Comparison of ENCODE assay signal across 32 cellular contexts in genomic region chr11:1600626-1601025, GRCh38. TPM values are rescaled to one million over a fixed set of nuclear protein-coding genes. Genes with fewer than 3 reads are reported as not detected.
"Had no signal": no experiment of that assay in that cellular context is flagged by ENCODE, and none has a peak within 500 bp of the region (broad histone marks: within the 10 kb centered on the region; RNA-seq: fewer than 3 reads in every experiment).

No MANE protein-coding gene starts in this region.

- H3K36me3 Mint-ChIP-seq: activated naive CD4-positive, alpha-beta T cell treated with anti-CD3 and anti-CD28 coated beads, Interleukin-2, amount 50 U/mL, for 24 hours; activated naive CD8-positive, alpha-beta T cell treated with anti-CD3 and anti-CD28 coated beads, Interleukin-2, amount 10 ng/mL, durations not matched to agents 7 days and 5 days had no signal

- H3K27ac ChIP-seq: ascending aorta, cardiac muscle cell, SJCRH30, SK-N-MC had no signal

- H3K4me3 Mint-ChIP-seq: activated CD4-positive, alpha-beta T cell treated with anti-CD3 and anti-CD28 coated beads, Interleukin-2, amount 10 ng/mL, durations not matched to agents 24 days and 14 days; activated CD8-positive, alpha-beta T cell treated with anti-CD3 and anti-CD28 coated beads for 36 hours; activated naive CD4-positive, alpha-beta T cell treated with anti-CD3 and anti-CD28 coated beads, Interleukin-2, amount 50 U/mL, for 24 hours; activated naive CD8-positive, alpha-beta T cell treated with anti-CD3 and anti-CD28 coated beads, Interleukin-2, amount 10 ng/mL, durations not matched to agents 7 days and 5 days; T-helper 1 cell treated with Interleukin-12 subunit alpha and Interleukin-12 subunit beta and Interleukin-4 antibody, amounts not matched to agents 30 μg/mL and 1 μg/mL, for 36 hours; T-helper 2 cell treated with Interferon-gamma antibody and Interleukin-4, amounts not matched to agents 5 μg/mL and 100 μg/mL, for 36 hours had no signal

- H3K4me1 ChIP-seq: ascending aorta, SJCRH30 had no signal

- ATAC-seq: activated CD8-positive, alpha-beta T cell treated with anti-CD3 and anti-CD28 coated beads for 36 hours; Panc1 had no signal

- H3K9me3 Mint-ChIP-seq: activated CD4-positive, alpha-beta T cell treated with anti-CD3 and anti-CD28 coated beads, Interleukin-2, amount 10 ng/mL, durations not matched to agents 24 days and 14 days; activated CD8-positive, alpha-beta T cell treated with anti-CD3 and anti-CD28 coated beads for 36 hours; activated naive CD4-positive, alpha-beta T cell treated with anti-CD3 and anti-CD28 coated beads, Interleukin-2, amount 50 U/mL, for 24 hours; activated naive CD8-positive, alpha-beta T cell treated with anti-CD3 and anti-CD28 coated beads, Interleukin-2, amount 10 ng/mL, durations not matched to agents 7 days and 5 days; activated T-helper 2 cell treated with anti-CD3 and anti-CD28 coated beads, Interferon-gamma antibody, Interleukin-2, Interleukin-4, amounts not matched to agents 10 μg/mL and 5 μg/mL and 100 μg/mL, durations not matched to agents 14 hours and 24 hours and 36 hours; T-helper 1 cell treated with Interleukin-12 subunit alpha and Interleukin-12 subunit beta and Interleukin-4 antibody, amounts not matched to agents 30 μg/mL and 1 μg/mL, for 36 hours; T-helper 2 cell treated with Interferon-gamma antibody and Interleukin-4, amounts not matched to agents 5 μg/mL and 100 μg/mL, for 36 hours had no signal

- H3K27ac Mint-ChIP-seq: activated CD4-positive, alpha-beta T cell treated with anti-CD3 and anti-CD28 coated beads, Interleukin-2, amount 10 ng/mL, durations not matched to agents 24 days and 14 days; activated CD8-positive, alpha-beta T cell treated with anti-CD3 and anti-CD28 coated beads for 36 hours; activated naive CD4-positive, alpha-beta T cell treated with anti-CD3 and anti-CD28 coated beads, Interleukin-2, amount 50 U/mL, for 24 hours; activated naive CD8-positive, alpha-beta T cell treated with anti-CD3 and anti-CD28 coated beads, Interleukin-2, amount 10 ng/mL, durations not matched to agents 7 days and 5 days; activated T-helper 2 cell treated with anti-CD3 and anti-CD28 coated beads, Interferon-gamma antibody, Interleukin-2, Interleukin-4, amounts not matched to agents 10 μg/mL and 5 μg/mL and 100 μg/mL, durations not matched to agents 14 hours and 24 hours and 36 hours; T-helper 1 cell treated with Interleukin-12 subunit alpha and Interleukin-12 subunit beta and Interleukin-4 antibody, amounts not matched to agents 30 μg/mL and 1 μg/mL, for 36 hours; T-helper 2 cell treated with Interferon-gamma antibody and Interleukin-4, amounts not matched to agents 5 μg/mL and 100 μg/mL, for 36 hours had no signal

- H3K36me3 ChIP-seq: ascending aorta, cardiac muscle cell, MG63, SJCRH30 had no signal

- DNase-seq: activated CD4-positive, alpha-beta T cell treated with anti-CD3 and anti-CD28 coated beads, Interleukin-2, amount 10 ng/mL, durations not matched to agents 24 days and 14 days; activated CD4-positive, alpha-beta T cell treated with anti-CD3 and anti-CD28 coated beads, Interleukin-2, amount 50 U/mL, for 4 hours; activated CD8-positive, alpha-beta T cell treated with anti-CD3 and anti-CD28 coated beads for 36 hours; activated gamma-delta T cell; activated naive CD4-positive, alpha-beta T cell treated with Interleukin-2 at 50 U/mL for 16 hours; activated naive CD8-positive, alpha-beta T cell treated with anti-CD3 and anti-CD28 coated beads, Interleukin-2, amount 10 ng/mL, durations not matched to agents 7 days and 5 days; activated T-cell treated with anti-CD3 and anti-CD28 coated beads, Interleukin-2, amount 50 U/mL, for 1 hour; Kasumi-1; KG1; MG63; NCI-H1048; NCI-H1105 treated with DMSO at 0.1 percent for 48 hours; NCI-H1436; NCI-H1694; NCI-H1930; NCI-H2081 treated with DMSO at 0.1 percent for 48 hours; NCI-H345; NCI-H524 treated with DMSO at 0.1 percent for 48 hours; SHP77; SJCRH30 had no signal

- H3K27me3 ChIP-seq: ascending aorta, SJCRH30 had no signal

- H3K4me3 ChIP-seq: ascending aorta, cardiac muscle cell, MG63, SJCRH30, SK-N-MC had no signal

- H3K9me3 ChIP-seq: ascending aorta, MG63, SJCRH30 had no signal

- H3K4me1 Mint-ChIP-seq: activated CD4-positive, alpha-beta T cell treated with anti-CD3 and anti-CD28 coated beads, Interleukin-2, amount 10 ng/mL, durations not matched to agents 24 days and 14 days; activated naive CD4-positive, alpha-beta T cell treated with anti-CD3 and anti-CD28 coated beads, Interleukin-2, amount 50 U/mL, for 24 hours; activated naive CD8-positive, alpha-beta T cell treated with anti-CD3 and anti-CD28 coated beads, Interleukin-2, amount 10 ng/mL, durations not matched to agents 7 days and 5 days had no signal

RNA-seq across cellular contexts. Expression of gene KRTAP5-2, which starts 2.5 kb away (rescaled TPM):
- total RNA-seq: activated CD4-positive, alpha-beta T cell treated with anti-CD3 and anti-CD28 coated beads, Interleukin-2, amount 10 ng/mL, durations not matched to agents 24 days and 14 days; activated CD8-positive, alpha-beta memory T cell treated with anti-CD3 and anti-CD28 coated beads for 36 hours; activated CD8-positive, alpha-beta T cell treated with anti-CD3 and anti-CD28 coated beads for 36 hours; activated naive CD8-positive, alpha-beta T cell treated with anti-CD3 and anti-CD28 coated beads, Interleukin-2, amount 10 ng/mL, durations not matched to agents 7 days and 5 days; activated T-helper 2 cell treated with anti-CD3 and anti-CD28 coated beads, Interferon-gamma antibody, Interleukin-2, Interleukin-4, amounts not matched to agents 10 μg/mL and 5 μg/mL and 100 μg/mL, durations not matched to agents 14 hours and 24 hours and 36 hours; ascending aorta; cardiac muscle cell; NCI-H460; RPMI7951; SJCRH30 had no signal
- polyA plus RNA-seq: cardiac muscle cell had no signal

RNA-seq across cellular contexts. Expression of gene KRTAP5-3, which starts 7.6 kb away (rescaled TPM):
- total RNA-seq: activated CD4-positive, alpha-beta T cell treated with anti-CD3 and anti-CD28 coated beads, Interleukin-2, amount 10 ng/mL, durations not matched to agents 24 days and 14 days; activated CD8-positive, alpha-beta memory T cell treated with anti-CD3 and anti-CD28 coated beads for 36 hours; activated CD8-positive, alpha-beta T cell treated with anti-CD3 and anti-CD28 coated beads for 36 hours; activated naive CD8-positive, alpha-beta T cell treated with anti-CD3 and anti-CD28 coated beads, Interleukin-2, amount 10 ng/mL, durations not matched to agents 7 days and 5 days; activated T-helper 2 cell treated with anti-CD3 and anti-CD28 coated beads, Interferon-gamma antibody, Interleukin-2, Interleukin-4, amounts not matched to agents 10 μg/mL and 5 μg/mL and 100 μg/mL, durations not matched to agents 14 hours and 24 hours and 36 hours; ascending aorta; cardiac muscle cell; NCI-H460; RPMI7951; SJCRH30 had no signal
- polyA plus RNA-seq: adipose tissue, cardiac muscle cell had no signal

RNA-seq across cellular contexts. Expression of gene KRTAP5-1, which starts 15.5 kb away (rescaled TPM):
- total RNA-seq: activated CD4-positive, alpha-beta T cell treated with anti-CD3 and anti-CD28 coated beads, Interleukin-2, amount 10 ng/mL, durations not matched to agents 24 days and 14 days; activated CD8-positive, alpha-beta memory T cell treated with anti-CD3 and anti-CD28 coated beads for 36 hours; activated CD8-positive, alpha-beta T cell treated with anti-CD3 and anti-CD28 coated beads for 36 hours; activated naive CD8-positive, alpha-beta T cell treated with anti-CD3 and anti-CD28 coated beads, Interleukin-2, amount 10 ng/mL, durations not matched to agents 7 days and 5 days; activated T-helper 2 cell treated with anti-CD3 and anti-CD28 coated beads, Interferon-gamma antibody, Interleukin-2, Interleukin-4, amounts not matched to agents 10 μg/mL and 5 μg/mL and 100 μg/mL, durations not matched to agents 14 hours and 24 hours and 36 hours; ascending aorta; cardiac muscle cell; NCI-H460; RPMI7951; SJCRH30 had no signal
- polyA plus RNA-seq: adipose tissue, cardiac muscle cell had no signal

RNA-seq across cellular contexts. Expression of gene KRTAP5-4, which starts 21.3 kb away (rescaled TPM):
- total RNA-seq: activated CD4-positive, alpha-beta T cell treated with anti-CD3 and anti-CD28 coated beads, Interleukin-2, amount 10 ng/mL, durations not matched to agents 24 days and 14 days; activated CD8-positive, alpha-beta memory T cell treated with anti-CD3 and anti-CD28 coated beads for 36 hours; activated CD8-positive, alpha-beta T cell treated with anti-CD3 and anti-CD28 coated beads for 36 hours; activated naive CD8-positive, alpha-beta T cell treated with anti-CD3 and anti-CD28 coated beads, Interleukin-2, amount 10 ng/mL, durations not matched to agents 7 days and 5 days; activated T-helper 2 cell treated with anti-CD3 and anti-CD28 coated beads, Interferon-gamma antibody, Interleukin-2, Interleukin-4, amounts not matched to agents 10 μg/mL and 5 μg/mL and 100 μg/mL, durations not matched to agents 14 hours and 24 hours and 36 hours; ascending aorta; cardiac muscle cell; NCI-H460; RPMI7951; SJCRH30 had no signal
- polyA plus RNA-seq: adipose tissue, cardiac muscle cell had no signal
